ENCODE assay signal across 8 cellular contexts in genomic region chr1:21254335-21254951, GRCh38. TPM values are rescaled to one million over a fixed set of nuclear protein-coding genes. Genes with fewer than 3 reads are reported as not detected.
DNase-seq lines count a peak whose midpoint lies in the region; ATAC-seq and TF ChIP-seq lines count a peak whose summit lies in the region.

No MANE protein-coding gene starts in this region.

- TF ChIP-seq CTCF in WERI-Rb-1 (IDR thresholded peaks at IDR 0.05; ENCODE audit: low read depth, low read length) = no peak

- peak; percentile 63 for ATAC-seq in Right ventricle myocardium superior (ENCODE audit: poor library complexity)
- ATAC-seq in HG02852 (IDR thresholded peaks at IDR 0.05; ENCODE audit: unreplicated experiment) = no peak
- ATAC-seq in GM21737 (IDR thresholded peaks at IDR 0.05; ENCODE audit: unreplicated experiment) = no peak
- no peak for ATAC-seq in GM18511 (IDR thresholded peaks at IDR 0.05; ENCODE audit: unreplicated experiment)

- DNase-seq in G401 (ENCODE audit: low spot score) = peak; percentile 51
- DNase-seq in WERI-Rb-1 = peak; percentile 93
- DNase-seq in Right ventricle myocardium superior = peak; percentile 79
- DNase-seq in retina = peak; percentile 71
- DNase-seq in activated gamma-delta T cell treated with Interleukin-2 at 50 U/mL for 16 hours = no peak

- in situ Hi-C loops in G401 (cut with HindIII; ENCODE audit: low sequenced_read_pairs) = no loop called here

- H3K4me3 ChIP-seq in WERI-Rb-1 (ENCODE audit: low read depth, low read length) = no peak overlapping the region

- H3K27ac ChIP-seq in WERI-Rb-1 = peak overlapping the region; percentile 84

- no peaks in the 10 kb centered on the region for H3K9me3 ChIP-seq in WERI-Rb-1 (ENCODE audit: severe bottlenecking)

- intact Hi-C loops in Right ventricle myocardium superior (cut with DNase I) = no loop called here

- peaks cover 40% of the 10 kb centered on the region for H3K36me3 ChIP-seq in WERI-Rb-1

- no peaks in the 10 kb centered on the region for H3K27me3 ChIP-seq in WERI-Rb-1 (ENCODE audit: insufficient read depth, low read depth, severe bottlenecking)

RNA-seq across cellular contexts. Expression of gene ECE1, which starts 35.8 kb away (rescaled TPM):
- 19.3 and 50.4 TPM in 2 replicates for total RNA-seq in G401 (2014; rRNA removed; shearing (Covaris generic))
- total RNA-seq in Right ventricle myocardium superior = 45.3 TPM
